Comparison of ENCODE assay signal across 8 cellular contexts in genomic region chr6:32186496-32186840, GRCh38. TPM values are rescaled to one million over a fixed set of nuclear protein-coding genes. Genes with fewer than 3 reads are reported as not detected.
DNase-seq lines count a peak whose midpoint lies in the region; TF ChIP-seq lines count a peak whose summit lies in the region.

No MANE protein-coding gene starts in this region.

- no peak for DNase-seq in activated naive CD4-positive, alpha-beta T cell treated with anti-CD3 and anti-CD28 coated beads, Interleukin-2, amount 10 ng/mL, durations not matched to agents 7 days and 5 days
- DNase-seq in activated naive CD4-positive, alpha-beta T cell treated with anti-CD3 and anti-CD28 coated beads, Interleukin-2, amount 50 U/mL, for 16 hours, result no peak
- DNase-seq in adipocyte (ENCODE audit: low read depth) (no peak), tibial nerve (ENCODE audit: low spot score in 2 of 2) (no peak), dermis blood vessel endothelial cell (no peak), HEK293T (ENCODE audit: extremely low spot score) (no peak)
- DNase-seq in stimulated activated CD4-positive, alpha-beta T cell treated with anti-CD3 and anti-CD28 coated beads, Interleukin-4, amount 100 ng/mL, for 4 hours, result no peak

- peak overlapping the region; percentile 86 for H3K27ac ChIP-seq in muscle layer of colon (ENCODE audit: low read depth, low read length)
- H3K27ac ChIP-seq in tibial nerve, result peak overlapping the region; percentile 62 to 100 (median 83)

- peaks cover 43% of the 10 kb centered on the region for H3K4me1 Mint-ChIP-seq in activated naive CD4-positive, alpha-beta T cell treated with anti-CD3 and anti-CD28 coated beads, Interleukin-2, amount 10 ng/mL, durations not matched to agents 7 days and 5 days

- POLR2A ChIA-PET in HEK293T (lab: Yijun Ruan, JAX), result interaction anchor here (1.3 to 11.7 kb wide), 2 partner anchors 8 to 10 kb away, joined by 3 to 153 read pairs; partner anchors contain the start of genes AGPAT1 and RNF5

- no peaks in the 10 kb centered on the region for H3K9me3 Mint-ChIP-seq in activated naive CD4-positive, alpha-beta T cell treated with anti-CD3 and anti-CD28 coated beads, Interleukin-2, amount 10 ng/mL, durations not matched to agents 7 days and 5 days

- CTCF ChIA-PET in activated naive CD4-positive, alpha-beta T cell treated with anti-CD3 and anti-CD28 coated beads, Interleukin-2, amount 10 ng/mL, durations not matched to agents 7 days and 5 days (lab: Charles Lee), result no interaction called here
- CTCF ChIA-PET in HEK293T (lab: Yijun Ruan, JAX), result no interaction called here

- WGBS in tibial nerve, 2 donors, result 52 to 64% methylated on average over 6 of the region's 6 CpGs

- H3K4me1 ChIP-seq in adipocyte (ENCODE audit: control insufficient read depth, insufficient read depth, low read length) (peaks cover 20% of the 10 kb centered on the region), muscle layer of colon (ENCODE audit: insufficient read depth, low read length) (peaks cover 37% of the 10 kb centered on the region), tibial nerve (peaks cover 0 to 78% (median 35%) of the 10 kb centered on the region in 4 donors)

- H3K9me3 ChIP-seq in adipocyte (ENCODE audit: control insufficient read depth, low read length), result no peaks in the 10 kb centered on the region
- H3K9me3 ChIP-seq in muscle layer of colon (ENCODE audit: low read length), result no peaks in the 10 kb centered on the region
- H3K9me3 ChIP-seq in tibial nerve, result no peaks in the 10 kb centered on the region

- no peak for TF ChIP-seq EP300 in tibial nerve (IDR thresholded peaks at IDR 0.05)

- H3K27me3 ChIP-seq in adipocyte (replicated peaks; ENCODE audit: control insufficient read depth, insufficient read depth, low read length) (no peaks in the 10 kb centered on the region), muscle layer of colon (ENCODE audit: control insufficient read depth in 1 of 2, insufficient read depth in 2 of 2, low read length in 2 of 2) (no peaks in the 10 kb centered on the region), tibial nerve (no peaks in the 10 kb centered on the region)

- H3K27ac Mint-ChIP-seq in activated naive CD4-positive, alpha-beta T cell treated with anti-CD3 and anti-CD28 coated beads, Interleukin-2, amount 10 ng/mL, durations not matched to agents 7 days and 5 days, result peak overlapping the region; percentile 85

- peaks cover 62% of the 10 kb centered on the region for H3K36me3 Mint-ChIP-seq in activated naive CD4-positive, alpha-beta T cell treated with anti-CD3 and anti-CD28 coated beads, Interleukin-2, amount 10 ng/mL, durations not matched to agents 7 days and 5 days

- peak overlapping the region; percentile 41 for H3K4me3 Mint-ChIP-seq in activated naive CD4-positive, alpha-beta T cell treated with anti-CD3 and anti-CD28 coated beads, Interleukin-2, amount 10 ng/mL, durations not matched to agents 7 days and 5 days

- no peak for TF ChIP-seq CTCF in tibial nerve (IDR thresholded peaks at IDR 0.05)

- H3K4me3 ChIP-seq in adipocyte (ENCODE audit: low read length) (no peak overlapping the region), muscle layer of colon (ENCODE audit: low read depth in 1 of 2, low read length in 2 of 2) (no peak overlapping the region), tibial nerve (no peak overlapping the region)

- H3K36me3 ChIP-seq in adipocyte (ENCODE audit: control insufficient read depth, insufficient read depth, low read length, severe bottlenecking), result peaks cover 29% of the 10 kb centered on the region
- H3K36me3 ChIP-seq in muscle layer of colon (ENCODE audit: insufficient read depth, low read length), result peaks cover 37% of the 10 kb centered on the region
- H3K36me3 ChIP-seq in tibial nerve, result peaks cover 0 to 49% (median 19%) of the 10 kb centered on the region in 3 donors

- peaks cover 5% of the 10 kb centered on the region for H3K27me3 Mint-ChIP-seq in activated naive CD4-positive, alpha-beta T cell treated with anti-CD3 and anti-CD28 coated beads, Interleukin-2, amount 10 ng/mL, durations not matched to agents 7 days and 5 days

- no peak for TF ChIP-seq POLR2A in tibial nerve (IDR thresholded peaks at IDR 0.05)

- peak overlapping the region; percentile 49 for H3K9ac ChIP-seq in adipocyte (ENCODE audit: low read length)
- H3K9ac ChIP-seq in muscle layer of colon (ENCODE audit: low read length), result no peak overlapping the region

TF ChIP-seq in HEK293T, 16 proteins besides CTCF, POLR2A, EP300 and RAD21:
- TF ChIP-seq FOXK2 (IDR thresholded peaks at IDR 0.05) (no peak), LEF1 (IDR thresholded peaks at IDR 0.05; ENCODE audit: borderline replicate concordance) (no peak), CTBP1 (IDR thresholded peaks at IDR 0.05; ENCODE audit: borderline replicate concordance) (no peak), BHLHE40 (IDR thresholded peaks at IDR 0.05; ENCODE audit: borderline replicate concordance) (no peak), SUZ12 (IDR thresholded peaks at IDR 0.05) (no peak), SP1 (IDR thresholded peaks at IDR 0.05) (no peak), TARDBP (IDR thresholded peaks at IDR 0.05) (no peak), ARNT (IDR thresholded peaks at IDR 0.05) (no peak), NFRKB (IDR thresholded peaks at IDR 0.05) (no peak), L3MBTL2 (conservative IDR thresholded peaks at IDR 0.05) (no peak), ZNF384 (IDR thresholded peaks at IDR 0.05) (no peak), ELF4 (IDR thresholded peaks at IDR 0.05) (no peak), PKNOX1 (IDR thresholded peaks at IDR 0.05) (no peak), FOXA1 (IDR thresholded peaks at IDR 0.05) (no peak), HDGF (IDR thresholded peaks at IDR 0.05; ENCODE audit: borderline replicate concordance) (no peak)

RNA-seq across cellular contexts. Expression of gene AGER, which starts 2.4 kb away (rescaled TPM):
- 10 to 100 TPM in 1 of 4 donors, 1 to 10 TPM in 3; 4.0 to 12.7 (median 5.8) TPM for total RNA-seq in tibial nerve
- total RNA-seq in dermis blood vessel endothelial cell, result 0.74 and 0.85 TPM in 2 replicates

RNA-seq across cellular contexts. Expression of gene PBX2, which starts 3.5 kb away (rescaled TPM):
- total RNA-seq in tibial nerve, result 10 to 100 TPM; 55.0 to 75.0 (median 61.9) TPM
- 62.3 and 85.6 TPM in 2 replicates for total RNA-seq in dermis blood vessel endothelial cell

RNA-seq across cellular contexts. Expression of gene GPSM3, which starts 6.0 kb away (rescaled TPM):
- total RNA-seq in tibial nerve, result 10 to 100 TPM in 2 of 4 donors, 1 to 10 TPM in 2; 5.9 to 17.7 (median 8.8) TPM
- total RNA-seq in dermis blood vessel endothelial cell, result 3.1 and 8.7 TPM in 2 replicates

RNA-seq across cellular contexts. Expression of gene RNF5, which starts 8.3 kb away (rescaled TPM):
- total RNA-seq in tibial nerve (100 to 1,000 TPM in 2 of 4 donors, 10 to 100 TPM in 2; 74.5 to 117 (median 107) TPM), dermis blood vessel endothelial cell (31.6 and 53.1 TPM in 2 replicates)

RNA-seq across cellular contexts. Expression of gene AGPAT1, which starts 10.6 kb away (rescaled TPM):
- 10 to 100 TPM; 45.3 to 52.2 (median 48.1) TPM for total RNA-seq in tibial nerve
- 9.5 and 22.2 TPM in 2 replicates for total RNA-seq in dermis blood vessel endothelial cell
